14 cellular contexts compared by ENCODE assay signal in the genomic region with DNA sequence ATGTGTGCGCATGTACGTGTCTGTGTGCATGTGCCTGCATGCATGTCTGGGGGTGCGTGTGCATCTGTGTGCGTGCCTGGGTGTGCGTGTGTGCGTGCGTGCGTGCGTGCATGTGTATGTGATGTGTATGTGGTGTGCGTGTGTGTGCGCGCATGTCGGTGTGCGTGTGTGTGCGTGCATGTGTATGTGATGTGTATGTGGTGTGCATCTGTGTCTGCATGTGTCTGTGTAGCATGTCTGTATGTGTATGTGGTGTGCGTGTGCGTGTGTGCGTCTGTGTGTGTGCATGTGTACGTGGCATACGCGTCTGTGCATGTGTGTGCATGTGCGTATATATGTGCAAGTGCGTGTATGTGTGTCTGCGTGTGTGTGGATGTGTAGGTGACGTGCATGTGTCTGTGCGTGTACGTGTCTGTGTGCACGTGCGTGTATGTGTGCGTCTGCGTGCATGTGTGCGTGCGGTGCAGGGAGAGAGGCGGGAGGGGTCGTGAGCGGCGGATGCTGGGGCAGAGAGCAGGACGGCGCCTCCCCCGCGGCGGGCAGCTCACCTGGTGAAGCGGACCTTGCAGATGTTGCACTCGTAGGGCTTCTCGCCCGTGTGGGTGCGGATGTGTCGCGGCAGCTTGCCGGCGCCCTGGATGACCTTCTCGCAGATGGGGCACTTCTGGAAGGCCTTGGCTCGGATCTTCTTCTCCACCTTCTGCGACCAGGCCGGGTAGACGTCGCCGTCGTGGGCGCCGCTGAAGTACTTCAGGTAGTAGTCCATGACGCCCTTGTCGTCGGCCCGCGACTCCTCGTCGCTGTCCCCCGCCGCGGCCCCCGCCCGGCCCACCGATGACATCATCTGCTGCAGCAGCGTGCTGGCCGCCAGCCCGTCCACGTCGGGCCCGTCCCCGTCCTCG. TPM values are rescaled to one million over a fixed set of nuclear protein-coding genes. Genes with fewer than 3 reads are reported as not detected.
DNase-seq lines count a peak whose midpoint lies in the region; ATAC-seq and TF ChIP-seq lines count a peak whose summit lies in the region.
"Had no signal": no experiment of that assay in that cellular context is flagged by ENCODE, and none has a peak within 500 bp of the region (broad histone marks: within the 10 kb centered on the region; RNA-seq: fewer than 3 reads in every experiment).

No MANE protein-coding gene starts in this region.

- peak overlapping the region in 5 of 7 donors; percentile 39 to 74 (median 64) for H3K4me3 Mint-ChIP-seq in CD8-positive, alpha-beta memory T cell
- H3K4me3 Mint-ChIP-seq in endothelial cell (ENCODE audit: unreplicated experiment) = peak overlapping the region; percentile 68

- H3K4me3 ChIP-seq in CD8-positive, alpha-beta memory T cell (ENCODE audit: low read length) = no peak overlapping the region
- peak overlapping the region; percentile 44 for H3K4me3 ChIP-seq in rectal smooth muscle tissue (ENCODE audit: low read length)
- H3K4me3 ChIP-seq: right atrium auricular region had no signal

- peaks cover 16% of the 10 kb centered on the region for H3K36me3 ChIP-seq in CD8-positive, alpha-beta memory T cell (ENCODE audit: insufficient read depth, low read length)
- H3K36me3 ChIP-seq in rectal smooth muscle tissue (ENCODE audit: control insufficient read depth, insufficient read depth, low read length) = peaks cover 40% of the 10 kb centered on the region

- peaks cover 39 to 70% (median 48%) of the 10 kb centered on the region in 3 donors for H3K4me1 Mint-ChIP-seq in CD8-positive, alpha-beta memory T cell
- peaks cover 5% of the 10 kb centered on the region for H3K4me1 Mint-ChIP-seq in endothelial cell (ENCODE audit: unreplicated experiment)

- peaks cover 14% of the 10 kb centered on the region for H3K4me1 ChIP-seq in CD8-positive, alpha-beta memory T cell (ENCODE audit: insufficient read depth, low read length)
- H3K4me1 ChIP-seq in rectal smooth muscle tissue (ENCODE audit: control insufficient read depth, insufficient read depth, low read length) = peaks cover 7% of the 10 kb centered on the region

- POLR2A ChIA-PET in CD8-positive, alpha-beta memory T cell (lab: Charles Lee) = no interaction called here
- POLR2A ChIA-PET in RWPE1 (lab: Yijun Ruan, JAX; ENCODE audit: low non-redundant PET) = no interaction called here

- CTCF ChIA-PET in CD8-positive, alpha-beta memory T cell (lab: Charles Lee) = no interaction called here
- CTCF ChIA-PET in RWPE1 (lab: Yijun Ruan, JAX) = no interaction called here

- no peaks in the 10 kb centered on the region for H3K9me3 Mint-ChIP-seq in CD8-positive, alpha-beta memory T cell
- H3K9me3 Mint-ChIP-seq in endothelial cell (ENCODE audit: unreplicated experiment) = no peaks in the 10 kb centered on the region

- H3K27me3 ChIP-seq in CD8-positive, alpha-beta memory T cell (ENCODE audit: insufficient read depth, low read length, poor library complexity, severe bottlenecking) = no peaks in the 10 kb centered on the region
- H3K27me3 ChIP-seq in rectal smooth muscle tissue (ENCODE audit: control insufficient read depth, insufficient read depth, low read length) = no peaks in the 10 kb centered on the region
- H3K27me3 ChIP-seq: heart right ventricle, right atrium auricular region had no signal

- no peak overlapping the region for H3K9ac ChIP-seq in rectal smooth muscle tissue (ENCODE audit: low read length)

- peak overlapping the region in 7 of 8 donors; percentile 55 to 94 (median 72) for H3K27ac Mint-ChIP-seq in CD8-positive, alpha-beta memory T cell
- H3K27ac Mint-ChIP-seq in endothelial cell (ENCODE audit: unreplicated experiment) = peak overlapping the region; percentile 81

- ATAC-seq in HG02798 (IDR thresholded peaks at IDR 0.05; ENCODE audit: poor library complexity, unreplicated experiment) = no peak

- peaks cover 0 to 8% of the 10 kb centered on the region in 2 donors for H3K27me3 Mint-ChIP-seq in CD8-positive, alpha-beta memory T cell
- H3K27me3 Mint-ChIP-seq in endothelial cell (ENCODE audit: unreplicated experiment) = peaks cover 16% of the 10 kb centered on the region

- H3K27ac ChIP-seq in CD8-positive, alpha-beta memory T cell (ENCODE audit: low read depth, low read length) = no peak overlapping the region
- peak overlapping the region; percentile 98 for H3K27ac ChIP-seq in RWPE1
- H3K27ac ChIP-seq in rectal smooth muscle tissue (ENCODE audit: low read depth, low read length) = no peak overlapping the region

- TF ChIP-seq CTCF in RWPE1 (conservative IDR thresholded peaks at IDR 0.05; ENCODE audit: low read depth) = no peak
- TF ChIP-seq CTCF in endothelial cell (IDR thresholded peaks at IDR 0.05; ENCODE audit: unreplicated experiment) = no peak

- no peak for DNase-seq in CD8-positive, alpha-beta memory T cell
- DNase-seq in RWPE1 (ENCODE audit: low spot score) = no peak
- DNase-seq in endothelial cell (ENCODE audit: low spot score) = no peak
- DNase-seq in NCI-H146 (lab: John Stamatoyannopoulos, UW) = no peak
- no peak for DNase-seq in NCI-H2227 treated with DMSO at 0.1 percent for 48 hours (lab: John Stamatoyannopoulos, UW)
- no peak for DNase-seq in NCI-H82 treated with DMSO at 0.1 percent for 48 hours (lab: John Stamatoyannopoulos, UW; ENCODE audit: unreplicated experiment)
- DNase-seq: activated naive CD4-positive, alpha-beta T cell treated with anti-CD3 and anti-CD28 coated beads, Interleukin-2, amount 50 U/mL, for 16 hours; effector CD8-positive, alpha-beta T cell; heart right ventricle; midbrain; NCI-H748 treated with DMSO at 0.1 percent for 48 hours had no signal

- peaks cover 13 to 71% (median 18%) of the 10 kb centered on the region in 3 donors for H3K36me3 Mint-ChIP-seq in CD8-positive, alpha-beta memory T cell
- peaks cover 25% of the 10 kb centered on the region for H3K36me3 Mint-ChIP-seq in endothelial cell (ENCODE audit: low read depth, unreplicated experiment)

- H3K9me3 ChIP-seq in CD8-positive, alpha-beta memory T cell (ENCODE audit: low read length) = no peaks in the 10 kb centered on the region
- H3K9me3 ChIP-seq: heart right ventricle, right atrium auricular region had no signal

RNA-seq across cellular contexts. Expression of a gene that starts 13.0 kb away (rescaled TPM):
- 10 to 100 TPM; 44.1 to 46.8 TPM for total RNA-seq in CD8-positive, alpha-beta memory T cell
- 86.1 TPM for polyA plus RNA-seq in CD8-positive, alpha-beta memory T cell
- total RNA-seq in endothelial cell (ENCODE audit: unreplicated experiment) = 14.5 TPM

RNA-seq across cellular contexts. Expression of a gene that starts 46.1 kb away (rescaled TPM):
- 10 to 100 TPM; 29.1 to 33.8 TPM for total RNA-seq in CD8-positive, alpha-beta memory T cell
- polyA plus RNA-seq in CD8-positive, alpha-beta memory T cell = 6.3 TPM
- total RNA-seq in endothelial cell (ENCODE audit: unreplicated experiment) = 41.2 TPM
